Comparison of ENCODE assay signal across 8 cellular contexts in genomic region chr17:81346090-81346907, GRCh38. TPM values are rescaled to one million over a fixed set of nuclear protein-coding genes. Genes with fewer than 3 reads are reported as not detected.
DNase-seq lines count a peak whose midpoint lies in the region; ATAC-seq, FAIRE-seq and TF ChIP-seq lines count a peak whose summit lies in the region.

No MANE protein-coding gene starts in this region.

- no peak for FAIRE-seq in A549 (lab: Jason Lieb, UNC)
- no peak for FAIRE-seq in kidney (lab: Jason Lieb, UNC)

- TF ChIP-seq POLR2A in A549 (IDR thresholded peaks at IDR 0.05; ENCODE audit: low read length) = peak; percentile 78

- WGBS in A549 (ENCODE audit: missing lambda C conversion rate) = 17% methylated on average over 31 of the region's 91 CpGs

- no peaks in the 10 kb centered on the region for H3K36me3 ChIP-seq in kidney (ENCODE audit: control insufficient read depth in 1 of 2, insufficient read depth in 2 of 2, low read length in 2 of 2)

- H3K9ac ChIP-seq in kidney (ENCODE audit: low read length in 2 of 2) = peak overlapping the region; percentile 41 to 77

- POLR2A ChIA-PET in A549 (lab: Yijun Ruan, JAX) = interaction anchor here (1.0 to 1.7 kb wide), 2 partner anchors 15 to 17 kb away, joined by 3 to 17 read pairs; no protein-coding TSS in a partner anchor

- TF ChIP-seq CTCF in A549 (IDR thresholded peaks at IDR 0.05) (no peak), kidney (IDR thresholded peaks at IDR 0.05; ENCODE audit: borderline replicate concordance, extremely low read depth, insufficient read depth) (no peak)

- H3K4me1 ChIP-seq in A549 (peaks cover 27% of the 10 kb centered on the region), kidney (ENCODE audit: control insufficient read depth in 1 of 2, insufficient read depth in 1 of 2, low read depth in 1 of 2, low read length in 2 of 2) (peaks cover 0 to 8% of the 10 kb centered on the region in 2 donors)

- H3K9me3 ChIP-seq in A549 = no peaks in the 10 kb centered on the region
- H3K9me3 ChIP-seq in kidney (ENCODE audit: control insufficient read depth in 1 of 2, low read length in 2 of 2) = no peaks in the 10 kb centered on the region

- peak in 1 of 2 experiments; percentile 11; a peak in 1 of 5 replicates for TF ChIP-seq RAD21 in A549 (conservative IDR thresholded peaks at IDR 0.05 in 1 of 2, IDR thresholded peaks at IDR 0.05 in 1 of 2)

- intact Hi-C loops in kidney (cut with DNase I) = no loop called here

- H3K27ac ChIP-seq in A549 (peak overlapping the region; percentile 92 to 94), kidney (ENCODE audit: low read depth in 2 of 2, low read length in 2 of 2) (peak overlapping the region; percentile 76 to 88)

- peak; percentile 68 to 85 for ATAC-seq in A549
- ATAC-seq in GM18907 (IDR thresholded peaks at IDR 0.05; ENCODE audit: unreplicated experiment) = peak; percentile 80
- ATAC-seq in HG03159 (IDR thresholded peaks at IDR 0.05; ENCODE audit: unreplicated experiment) = peak; percentile 79

- TF ChIP-seq EP300 in A549 (IDR thresholded peaks at IDR 0.05) = no peak

- H3K4me3 ChIP-seq in A549 (peak overlapping the region; percentile 72), kidney (ENCODE audit: low read length in 2 of 2) (peak overlapping the region; percentile 59 to 69)

- CTCF ChIA-PET in A549 (lab: Yijun Ruan, JAX) = interaction anchor here (0.7 to 1.1 kb wide), 6 partner anchors 26 to 138 kb away, joined by 3 to 8 read pairs (median 4); partner anchors contain the start of gene SLC38A10

- DNase-seq in A549 (ENCODE audit: low read depth in 1 of 2, low spot score in 1 of 2) (peak; percentile 97 to 99), NCI-H345 treated with DMSO at 0.1 percent for 48 hours (lab: John Stamatoyannopoulos, UW; ENCODE audit: unreplicated experiment) (peak; percentile 92), cerebellar cortex (ENCODE audit: low spot score) (peak; percentile 97), kidney (peak; percentile 99)
- DNase-seq in activated CD4-positive, CD25-positive, alpha-beta regulatory T cell treated with anti-CD3 and anti-CD28 coated beads, Interleukin-2, amount 50 U/mL, for 72 hours = peak; percentile 91
- DNase-seq in stimulated activated CD4-positive, alpha-beta T cell treated with anti-CD3 and anti-CD28 coated beads, Interleukin-12 subunit alpha, Interleukin-12 subunit beta, amount 100 ng/mL, for 48 hours (ENCODE audit: low read depth in 2 of 3, low spot score in 1 of 3) = peak; percentile 90 to 98 (median 93)

- H3K4me2 ChIP-seq in A549 = peak overlapping the region; percentile 97

TF ChIP-seq in A549, 52 proteins besides CTCF, POLR2A, EP300 and RAD21:
- TF ChIP-seq MAX (IDR thresholded peaks at IDR 0.05) (peak; percentile 44), HOXB5 (CRISPR knock-in tag; IDR thresholded peaks at IDR 0.05) (0 out of 2 replicates have a peak, but pooled peaks have one; percentile 16), JUN (IDR thresholded peaks at IDR 0.05) (peak; percentile 13 to 54; a peak in 1 of 5 replicates), EHF (CRISPR knock-in tag; IDR thresholded peaks at IDR 0.05) (no peak), ATOH8 (CRISPR knock-in tag; IDR thresholded peaks at IDR 0.05; ENCODE audit: low read depth) (peak; percentile 19; the same call in 1 of the 2 replicates), RNF2 (IDR thresholded peaks at IDR 0.05; ENCODE audit: borderline replicate concordance, low read depth) (peak; percentile 94; the same call in 1 of the 2 replicates), REST (IDR thresholded peaks at IDR 0.05) (no peak), NR3C1 (IDR thresholded peaks at IDR 0.05) (no peak), MAZ (IDR thresholded peaks at IDR 0.05; ENCODE audit: borderline replicate concordance, low read depth, low read length) (0 out of 2 replicates have a peak, but pooled peaks have one; percentile 52), BCL3 (IDR thresholded peaks at IDR 0.05) (peak; percentile 20; the same call in 1 of the 3 replicates), TP53 (CRISPR knock-in tag; IDR thresholded peaks at IDR 0.05) (0 out of 2 replicates have a peak, but pooled peaks have one; percentile 42), PHF8 (IDR thresholded peaks at IDR 0.05; ENCODE audit: borderline replicate concordance, low read depth) (peak; percentile 58; the same call in 1 of the 2 replicates), HOXA7 (CRISPR knock-in tag; IDR thresholded peaks at IDR 0.05) (no peak), CHD2 (IDR thresholded peaks at IDR 0.05; ENCODE audit: low read length, partially characterized antibody) (peak; percentile 12)

RNA-seq across cellular contexts. Expression of gene BAHCC1, which starts 49.0 kb away (rescaled TPM):
- 2.1 and 2.6 TPM in 2 replicates for polyA plus RNA-seq in A549 (2011; rRNA removed)
- polyA plus RNA-seq in A549 (2012; cell fraction: cytosol; rRNA removed) = 7.4 and 8.4 TPM in 2 replicates
- polyA plus RNA-seq in A549 (2012; cell fraction: nucleus; rRNA removed) = 27.4 and 38.1 TPM in 2 replicates
- 5.2 to 5.9 TPM (median 5.8 TPM) in 3 replicates for polyA plus RNA-seq in A549 (2017; fragmentation: RNase III; extraction: RNeasy Plus Mini Kit Qiagen cat#74134 plus additional on column Dnase treatment)
- 2.6 and 3.5 TPM in 2 replicates for polyA minus RNA-seq in A549 (2011; rRNA and poly(A)+ RNA removed)
- total RNA-seq in kidney = 20.5 TPM
- polyA plus RNA-seq in kidney (ENCODE audit: insufficient read depth, low read depth, low replicate concordance) = 2.6 TPM

RNA-seq across cellular contexts. Expression of gene SLC38A10, which starts 51.2 kb away (rescaled TPM):
- 35.8 and 49.3 TPM in 2 replicates for polyA plus RNA-seq in A549 (2011; rRNA removed)
- 58.1 and 82.4 TPM in 2 replicates for polyA plus RNA-seq in A549 (2012; cell fraction: cytosol; rRNA removed)
- polyA plus RNA-seq in A549 (2012; cell fraction: nucleus; rRNA removed) = 198 and 284 TPM in 2 replicates
- 59.7 to 72.9 TPM (median 67.4 TPM) in 3 replicates for polyA plus RNA-seq in A549 (2017; fragmentation: RNase III; extraction: RNeasy Plus Mini Kit Qiagen cat#74134 plus additional on column Dnase treatment)
- polyA minus RNA-seq in A549 (2011; rRNA and poly(A)+ RNA removed) = 85.1 and 108 TPM in 2 replicates
- total RNA-seq in kidney = 89.7 TPM
- polyA plus RNA-seq in kidney (ENCODE audit: insufficient read depth, low read depth, low replicate concordance) = 72.7 TPM

Comparison
In these comparisons a context has a peak if more than half of its experiments do, and no peak if none do; other contexts are left out.
1. Peak in every context shown above with its lines: DNase-seq, ATAC-seq, H3K4me3 ChIP-seq and H3K27ac ChIP-seq.